ENCODE assay signal across 22 cellular contexts in the genomic region with DNA sequence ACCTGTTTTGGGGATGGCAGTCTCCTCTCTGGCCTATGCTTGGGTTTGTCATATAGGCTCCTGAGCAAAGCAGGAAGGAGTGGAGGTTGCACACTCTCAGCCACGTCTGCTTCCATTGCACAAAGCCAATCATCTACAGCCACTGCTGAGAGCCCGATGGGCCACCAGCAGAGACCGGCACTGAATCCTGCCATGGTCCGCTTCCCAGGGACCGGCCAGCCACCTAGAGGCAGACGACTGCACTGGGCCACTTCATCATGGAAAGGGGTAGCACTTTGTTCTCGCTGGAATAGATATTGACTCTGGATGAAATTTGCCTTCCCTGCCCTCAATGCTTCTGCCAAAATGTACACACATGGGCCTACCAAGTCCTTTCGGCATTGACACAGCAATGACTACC. TPM values are rescaled to one million over a fixed set of nuclear protein-coding genes. Genes with fewer than 3 reads are reported as not detected.
DNase-seq lines count a peak whose midpoint lies in the region; ATAC-seq, FAIRE-seq and TF ChIP-seq lines count a peak whose summit lies in the region.
"Had no signal": no experiment of that assay in that cellular context is flagged by ENCODE, and none has a peak within 500 bp of the region (broad histone marks: within the 10 kb centered on the region; RNA-seq: fewer than 3 reads in every experiment).

No MANE protein-coding gene starts in this region.

- H3F3A ChIP-seq in GM23338 (replicated peaks; ENCODE audit: low read depth) (no peaks in the 10 kb centered on the region), neural progenitor cell (ENCODE audit: low read depth) (no peaks in the 10 kb centered on the region)

- no peaks in the 10 kb centered on the region for H3K4me1 ChIP-seq in GM23338 (ENCODE audit: insufficient read depth)
- no peaks in the 10 kb centered on the region for H3K4me1 ChIP-seq in H1 (replicated peaks in 1 of 4; ENCODE audit: control insufficient read depth in 3 of 4, insufficient read depth in 4 of 4, low read length in 3 of 4)
- H3K4me1 ChIP-seq in neural progenitor cell = no peaks in the 10 kb centered on the region
- H3K4me1 ChIP-seq in colonic mucosa = no peaks in the 10 kb centered on the region
- H3K4me1 ChIP-seq: BLaER1, HAP-1, SJSA1 had no signal

- TF ChIP-seq POLR2A in H1 (IDR thresholded peaks at IDR 0.05; ENCODE audit: control extremely low read depth in 1 of 2, low read depth in 2 of 2, low read length in 2 of 2) = no peak

- peak in 1 of 2 experiments; percentile 17; a peak in 2 of 4 replicates for TF ChIP-seq CTCF in GM23338 (conservative IDR thresholded peaks at IDR 0.05; ENCODE audit: low read depth in 2 of 2)
- TF ChIP-seq CTCF in WTC11 (IDR thresholded peaks at IDR 0.05) = no peak
- TF ChIP-seq CTCF in H1 (IDR thresholded peaks at IDR 0.05; ENCODE audit: control extremely low read depth in 1 of 3, insufficient read depth in 1 of 3, low read depth in 1 of 3, low read length in 3 of 3) = peak; percentile 34 to 38 (median 36)
- TF ChIP-seq CTCF in neural progenitor cell (IDR thresholded peaks at IDR 0.05) = peak; percentile 13
- TF ChIP-seq CTCF in colonic mucosa (IDR thresholded peaks at IDR 0.05) = no peak

- no peaks in the 10 kb centered on the region for H3K79me2 ChIP-seq in GM23338 (replicated peaks; ENCODE audit: insufficient read depth)
- no peaks in the 10 kb centered on the region for H3K79me2 ChIP-seq in H1 (ENCODE audit: control insufficient read depth in 1 of 2, insufficient read depth in 2 of 2, low read length in 2 of 2)
- no peaks in the 10 kb centered on the region for H3K79me2 ChIP-seq in neural progenitor cell (ENCODE audit: low read depth)

- no peak overlapping the region for H3K4me3 Mint-ChIP-seq in GM23338
- no peak overlapping the region for H3K4me3 Mint-ChIP-seq in WTC11
- H3K4me3 Mint-ChIP-seq in neural progenitor cell = no peak overlapping the region
- H3K4me3 Mint-ChIP-seq: CD4-positive, alpha-beta memory T cell had no signal

- no peak overlapping the region for H2BK5ac ChIP-seq in H1 (ENCODE audit: low read depth, low read length)

- H3K27me3 Mint-ChIP-seq in GM23338 (ENCODE audit: insufficient read depth, low read depth, poor library complexity) (peaks cover 7% of the 10 kb centered on the region), WTC11 (ENCODE audit: low read depth) (peaks cover 4% of the 10 kb centered on the region; the same call in 1 of the 2 replicates), neural progenitor cell (ENCODE audit: insufficient read depth, low read depth) (peaks cover 6% of the 10 kb centered on the region)

- H3K9ac ChIP-seq in H1 (replicated peaks in 1 of 4; ENCODE audit: extremely low read depth in 1 of 4, low read depth in 3 of 4, low read length in 3 of 4) = no peak overlapping the region
- H3K9ac ChIP-seq in neural progenitor cell = no peak overlapping the region
- no peak overlapping the region for H3K9ac ChIP-seq in colonic mucosa (ENCODE audit: low read depth in 2 of 2, low read length in 2 of 2)
- H3K9ac ChIP-seq: BLaER1 had no signal

- no peak overlapping the region for H3K4ac ChIP-seq in H1 (replicated peaks; ENCODE audit: insufficient read length, low read depth, low read length)

- H3K36me3 ChIP-seq in GM23338 (ENCODE audit: insufficient read depth) (no peaks in the 10 kb centered on the region), H1 (ENCODE audit: control insufficient read depth in 2 of 4, insufficient read depth in 4 of 4, low read length in 3 of 4) (no peaks in the 10 kb centered on the region), neural progenitor cell (no peaks in the 10 kb centered on the region), colonic mucosa (no peaks in the 10 kb centered on the region)
- H3K36me3 ChIP-seq: BLaER1, HAP-1, SJSA1 had no signal

- no peak overlapping the region for H2BK120ac ChIP-seq in H1 (replicated peaks; ENCODE audit: low read depth, low read length)

- WGBS in H1 (ENCODE audit: extremely low coverage in 1 of 2, insufficient coverage in 1 of 2, insufficient read length in 1 of 2, insufficient replicate concordance in 2 of 2, low coverage in 1 of 2, low lambda C conversion rate in 2 of 2, missing lambda C conversion rate in 1 of 2), 2 experiments = 86% methylated on average over 8 of the region's 8 CpGs; no CpG with 5 or more reads in 1 of the 2 experiments

- H4K8ac ChIP-seq in H1 (ENCODE audit: extremely low read depth, insufficient read depth, low read length) = no peak overlapping the region

- H3K9me2 ChIP-seq in GM23338 (ENCODE audit: insufficient read depth) = 0 out of 2 replicates have a peak, but pooled peaks cover 3% of the 10 kb centered on the region

- 0 out of 4 replicates have a peak, but pooled peaks cover 0 to 4% of the 10 kb centered on the region in 2 experiments for H3K9me3 ChIP-seq in H1 (ENCODE audit: insufficient read depth in 2 of 2, low read depth in 1 of 2, low read length in 1 of 2)
- H3K9me3 ChIP-seq in neural progenitor cell (ENCODE audit: low read depth) = no peaks in the 10 kb centered on the region
- H3K9me3 ChIP-seq in colonic mucosa = no peaks in the 10 kb centered on the region
- H3K9me3 ChIP-seq: A549, BLaER1, HAP-1, SJSA1 had no signal

- no peak overlapping the region for H2BK12ac ChIP-seq in H1 (ENCODE audit: low read depth, low read length)

- H2AK5ac ChIP-seq in H1 (ENCODE audit: low read depth, low read length) = no peak overlapping the region

- H3K27ac Mint-ChIP-seq in GM23338 = no peak overlapping the region
- no peak overlapping the region for H3K27ac Mint-ChIP-seq in WTC11
- H3K27ac Mint-ChIP-seq in neural progenitor cell = no peak overlapping the region
- H3K27ac Mint-ChIP-seq: CD4-positive, alpha-beta memory T cell had no signal

- no peak for FAIRE-seq in H1 (lab: Jason Lieb, UNC)
- FAIRE-seq: A549, GM18507 had no signal

- CTCF ChIA-PET in WTC11 (lab: Charles Lee) = interaction anchor here (0.7 kb wide), 1 partner anchor 723 kb away, joined by 3 read pairs; no protein-coding TSS in a partner anchor
- CTCF ChIA-PET in H1 (lab: Charles Lee; ENCODE audit: partially characterized antibody) = interaction anchor here (1.6 kb wide), 2 partner anchors 96 to 152 kb away, joined by 3 read pairs; no protein-coding TSS in a partner anchor

- no peak overlapping the region for H3K56ac ChIP-seq in H1 (replicated peaks; ENCODE audit: insufficient read length, low read depth, low read length)

- peak; percentile 55 for ATAC-seq in GM23338
- ATAC-seq in WTC11 = peak; percentile 67; the same call in 1 of the 2 replicates
- ATAC-seq in left colon = no peak
- ATAC-seq: Panc1 had no signal

- H3K9me3 Mint-ChIP-seq in GM23338 (no peaks in the 10 kb centered on the region; the same call in 2 of the 3 replicates), WTC11 (peaks cover 13% of the 10 kb centered on the region), neural progenitor cell (no peaks in the 10 kb centered on the region)
- H3K9me3 Mint-ChIP-seq: CD4-positive, alpha-beta memory T cell had no signal

- H2AFZ ChIP-seq in GM23338 (no peak overlapping the region), H1 (ENCODE audit: low read length) (no peak overlapping the region), neural progenitor cell (replicated peaks) (no peak overlapping the region)

- H3K4me1 Mint-ChIP-seq in GM23338 = no peaks in the 10 kb centered on the region
- no peaks in the 10 kb centered on the region for H3K4me1 Mint-ChIP-seq in WTC11
- no peaks in the 10 kb centered on the region for H3K4me1 Mint-ChIP-seq in neural progenitor cell
- H3K4me1 Mint-ChIP-seq: CD4-positive, alpha-beta memory T cell had no signal

- no peak for TF ChIP-seq EP300 in H1 (IDR thresholded peaks at IDR 0.05; ENCODE audit: borderline replicate concordance in 1 of 2, low read depth in 2 of 2, low read length in 2 of 2)

- H3K27me3 ChIP-seq in GM23338 (ENCODE audit: insufficient read depth) (no peaks in the 10 kb centered on the region), H1 (replicated peaks in 1 of 4; ENCODE audit: control insufficient read depth in 3 of 4, extremely low read depth in 1 of 4, insufficient read depth in 3 of 4, low read length in 3 of 4) (no peaks in the 10 kb centered on the region), neural progenitor cell (no peaks in the 10 kb centered on the region), colonic mucosa (no peaks in the 10 kb centered on the region)
- H3K27me3 ChIP-seq: BLaER1, SJSA1 had no signal

- H4K5ac ChIP-seq in H1 (ENCODE audit: insufficient read length, low read depth, low read length) = no peak overlapping the region

- no peak overlapping the region for H4K91ac ChIP-seq in H1 (replicated peaks; ENCODE audit: insufficient read length, low read length)

- intact Hi-C loops in colonic mucosa (cut with DNase I) (no loop called here), left colon (cut with DNase I, micrococcal nuclease) (no loop called here)

- H2BK15ac ChIP-seq in H1 (ENCODE audit: low read length) = no peak overlapping the region

- DNase-seq in GM23338 (ENCODE audit: low spot score) (peak; percentile 17), WTC11 (ENCODE audit: low spot score) (peak; percentile 31), H1 (ENCODE audit: low read depth in 1 of 2, low spot score in 2 of 2) (no peak), neural progenitor cell (ENCODE audit: low spot score) (no peak), colonic mucosa (no peak), cerebellar cortex (ENCODE audit: low spot score) (no peak), left colon (no peak), NCI-H1105 (lab: John Stamatoyannopoulos, UW) (no peak)
- DNase-seq: CD4-positive, alpha-beta memory T cell; GF-D8; MM.1S; NCI-H1092; NCI-H1694; NCI-H2081 treated with DMSO at 0.1 percent for 48 hours; NCI-H446 treated with DMSO at 0.1 percent for 48 hours had no signal

- H3K4me3 ChIP-seq in GM23338 = no peak overlapping the region
- H3K4me3 ChIP-seq in H1 (ENCODE audit: extremely low read depth in 1 of 4, insufficient read depth in 2 of 4, low read depth in 3 of 4, low read length in 4 of 4) = no peak overlapping the region
- no peak overlapping the region for H3K4me3 ChIP-seq in neural progenitor cell
- H3K4me3 ChIP-seq in colonic mucosa = no peak overlapping the region
- H3K4me3 ChIP-seq: A549, BLaER1, HAP-1, SJSA1 had no signal

- no peak overlapping the region for H3K18ac ChIP-seq in H1 (ENCODE audit: extremely low read depth, low read length)

- H3K23me2 ChIP-seq in H1 (ENCODE audit: low read depth, low read length) = no peaks in the 10 kb centered on the region

- H3K36me3 Mint-ChIP-seq in GM23338 (ENCODE audit: low read depth) (no peaks in the 10 kb centered on the region; the same call in 2 of the 3 replicates), WTC11 (no peaks in the 10 kb centered on the region), neural progenitor cell (no peaks in the 10 kb centered on the region)
- H3K36me3 Mint-ChIP-seq: CD4-positive, alpha-beta memory T cell had no signal

- H3K4me2 ChIP-seq in GM23338 = no peak overlapping the region
- no peak overlapping the region for H3K4me2 ChIP-seq in H1 (ENCODE audit: insufficient read depth in 1 of 2, low read depth in 2 of 2, low read length in 2 of 2)
- H3K4me2 ChIP-seq in neural progenitor cell = no peak overlapping the region
- H3K4me2 ChIP-seq: A549, BLaER1 had no signal

- no peak overlapping the region for H3K14ac ChIP-seq in H1 (ENCODE audit: insufficient read length)

- H2BK20ac ChIP-seq in H1 (ENCODE audit: low read length) = no peak overlapping the region

- no peak overlapping the region for H3K27ac ChIP-seq in GM23338 (ENCODE audit: low read depth)
- H3K27ac ChIP-seq in H1 (ENCODE audit: low read depth, low read length) = no peak overlapping the region
- no peak overlapping the region for H3K27ac ChIP-seq in neural progenitor cell
- H3K27ac ChIP-seq in colonic mucosa = no peak overlapping the region
- H3K27ac ChIP-seq: A549, BLaER1, SJSA1 had no signal

- no peak overlapping the region for H3K23ac ChIP-seq in H1 (ENCODE audit: insufficient read length)

- TF ChIP-seq RAD21 in H1 (IDR thresholded peaks at IDR 0.05 in 1 of 2, conservative IDR thresholded peaks at IDR 0.05 in 1 of 2; ENCODE audit: low read depth in 2 of 2, low read length in 2 of 2) = peak; percentile 4 to 20; a peak in 2 of 4 replicates

- POLR2A ChIA-PET in WTC11 (lab: Charles Lee) = no interaction called here
- POLR2A ChIA-PET in H1 (lab: Charles Lee; ENCODE audit: partially characterized antibody) = no interaction called here

- no peaks in the 10 kb centered on the region for H3K79me1 ChIP-seq in H1 (ENCODE audit: low read depth, low read length)

- H4K20me1 ChIP-seq in GM23338 (replicated peaks; ENCODE audit: insufficient read depth) = no peaks in the 10 kb centered on the region
- no peaks in the 10 kb centered on the region for H4K20me1 ChIP-seq in H1 (replicated peaks in 1 of 2; ENCODE audit: control insufficient read depth in 1 of 2, insufficient read depth in 2 of 2, low read length in 2 of 2)
- H4K20me1 ChIP-seq in neural progenitor cell (ENCODE audit: low read depth) = no peaks in the 10 kb centered on the region
- H4K20me1 ChIP-seq: BLaER1 had no signal

RNA-seq across cellular contexts. Expression of gene DLK1, which starts 22.3 kb away (rescaled TPM):
- 0.54 and 1.1 TPM in 2 replicates for total RNA-seq in GM23338 (2014; rRNA removed; shearing (Covaris generic))
- polyA plus RNA-seq in GM23338 (2016; fragmentation: Nextera tagmentation; extraction: Ambion mirVana) = 0.70 and 1.2 TPM in 2 replicates
- 3.0 to 3.3 TPM (median 3.1 TPM) in 3 replicates for total RNA-seq in WTC11 (2021)
- total RNA-seq in H1 (2021; fragmentation: NEBNext Ultra II Directional; extraction: Animal tissue kit (Norgen Biotek cat#: 25700)) = 0.42 and 1.3 TPM in 2 replicates
- 2.4 and 7.1 TPM in 2 replicates for polyA plus RNA-seq in H1 (2011; rRNA removed)
- polyA plus RNA-seq in H1 (2011; cell fraction: cytosol; rRNA removed) = 2.2 TPM
- 5.4 TPM for polyA plus RNA-seq in H1 (2011; cell fraction: nucleus; rRNA removed)
- polyA plus RNA-seq in H1 (2012, experiment 1 of 2) = 2.2 to 3.6 TPM (median 3.3 TPM) in 4 replicates
- 3.7 TPM for polyA plus RNA-seq in H1 (2012, experiment 2 of 2)
- polyA plus RNA-seq in H1 (2013, experiment 1 of 2) = 0.93 TPM
- 0.98 TPM for polyA plus RNA-seq in H1 (2013, experiment 2 of 2)
- polyA minus RNA-seq in H1 (2011; rRNA and poly(A)+ RNA removed) = 0.51 and 1.1 TPM in 2 replicates
- polyA minus RNA-seq in H1 (2011; cell fraction: cytosol; rRNA and poly(A)+ RNA removed) = 2.1 TPM
- polyA minus RNA-seq in H1 (2011; cell fraction: nucleus; rRNA and poly(A)+ RNA removed) = 0.80 TPM
- 312 and 1,018 TPM in 2 replicates for total RNA-seq in neural progenitor cell (ENCODE audit: low replicate concordance)
- total RNA-seq in colonic mucosa = 1 to 10 TPM in 1 of 2 donors, not detected in 1; 2.2 TPM
- total RNA-seq in left colon = not detected
- total RNA-seq: CD4-positive, alpha-beta memory T cell; LHCN-M2; SJSA1 had no signal
- polyA plus RNA-seq: CD4-positive, alpha-beta memory T cell had no signal

Comparison
In these comparisons a context has a peak if more than half of its experiments do, and no peak if none do; other contexts are left out.
1. DNase-seq: peak in GM23338 (single experiment) and WTC11 (single experiment); none in H1 (0 of 2), neural progenitor cell (single experiment), colonic mucosa (single experiment), cerebellar cortex (single experiment), left colon (0 of 2) and NCI-H1105 (single experiment).
2. CTCF ChIP-seq: peak in H1 (3 of 3) and neural progenitor cell (single experiment); none in WTC11 (single experiment) and colonic mucosa (single experiment).
3. RNA of gene DLK1, which starts 22.3 kb away (total RNA-seq): 312 to 1,018 TPM in neural progenitor cell; 3.0 to 3.3 TPM in WTC11, 2.2 TPM in colonic mucosa, 0.42 to 1.3 TPM in H1, 0.54 to 1.1 TPM in GM23338 and not detected in left colon; every median in the first group is over 10 times any median in the second.